8 cellular contexts compared by ENCODE assay signal in genomic region chr2:178193823-178194599, GRCh38. TPM values are rescaled to one million over a fixed set of nuclear protein-coding genes. Genes with fewer than 3 reads are reported as not detected.
DNase-seq lines count a peak whose midpoint lies in the region; ATAC-seq, FAIRE-seq and TF ChIP-seq lines count a peak whose summit lies in the region.

Gene OSBPL6, plus strand, starts transcription at chr2:178194512. Its CDS starts 111,673 bp downstream, at chr2:178306185.

- intact Hi-C loops in PC-9 (cut with micrococcal nuclease; ENCODE audit: unreplicated experiment), result loop anchor here (1.0 to 10.0 kb wide), 5 partner anchors 61 to 209 kb away; partner anchors contain the start of genes PDE11A and RBM45

- H3K27ac ChIP-seq in PC-9 (no peak within 1 kb of the TSS), neural cell (ENCODE audit: low read length) (peak within 1 kb of the TSS; percentile 57), substantia nigra (ENCODE audit: low read depth, low read length, poor library complexity, severe bottlenecking) (peak within 1 kb of the TSS; percentile 49)

- peak; percentile 20 for TF ChIP-seq EP300 in neural cell (conservative IDR thresholded peaks at IDR 0.05; ENCODE audit: poor library complexity, severe bottlenecking)

- BruUV-seq in PC-9 (replicated peaks; lab: Mats Ljungman, UMichigan), result no TSS peak

- peak; percentile 95 for ATAC-seq in GM21515 (IDR thresholded peaks at IDR 0.05; ENCODE audit: unreplicated experiment)

- H2AFZ ChIP-seq in PC-9, result peak within 1 kb of the TSS; percentile 94
- peak within 1 kb of the TSS; percentile 65 for H2AFZ ChIP-seq in neural cell (ENCODE audit: low read depth, low read length)

- H3K4me2 ChIP-seq in PC-9 (peak within 1 kb of the TSS; percentile 88), neural cell (ENCODE audit: low read length) (peak within 1 kb of the TSS; percentile 96)

- POLR2A ChIA-PET in PC-9 (lab: Charles Lee; ENCODE audit: unreplicated experiment), result no interaction called here

- H3K4me3 ChIP-seq in PC-9, result peak within 1 kb of the TSS; percentile 93
- H3K4me3 ChIP-seq in foreskin fibroblast (ENCODE audit: low read depth in 1 of 2, low read length in 2 of 2), result peak within 1 kb of the TSS; percentile 64 to 92
- peak within 1 kb of the TSS; percentile 98 for H3K4me3 ChIP-seq in neural cell (ENCODE audit: low read length)

- TF ChIP-seq CTCF in D721Med (IDR thresholded peaks at IDR 0.05; ENCODE audit: insufficient read depth, missing control alignments) (peak; percentile 19), PC-9 (conservative IDR thresholded peaks at IDR 0.05) (no peak; the same call in 1 of the 2 replicates), foreskin fibroblast (IDR thresholded peaks at IDR 0.05; ENCODE audit: low read depth, low read length) (no peak), neural cell (IDR thresholded peaks at IDR 0.05; ENCODE audit: poor library complexity, severe bottlenecking) (peak; percentile 70)

- H3K79me2 ChIP-seq in PC-9 (ENCODE audit: low read depth) (no peaks in the 10 kb centered on the region), neural cell (replicated peaks; ENCODE audit: insufficient read depth, low read length) (no peaks in the 10 kb centered on the region)

- H3F3A ChIP-seq in PC-9 (ENCODE audit: insufficient read depth, low read depth) (peaks cover 10% of the 10 kb centered on the region; the same call in 1 of the 2 replicates), neural cell (ENCODE audit: insufficient read depth, low read length, poor library complexity, severe bottlenecking) (no peaks in the 10 kb centered on the region)

- CTCF ChIA-PET in PC-9 (lab: Charles Lee), result no interaction called here

- H3K9me2 ChIP-seq in PC-9 (ENCODE audit: insufficient read depth), result no peaks in the 10 kb centered on the region
- H3K9me2 ChIP-seq in neural cell (ENCODE audit: insufficient read depth, low read length), result no peaks in the 10 kb centered on the region

- H3K4me1 ChIP-seq in PC-9 (replicated peaks; ENCODE audit: insufficient read depth), result peaks cover 16% of the 10 kb centered on the region

- H3K27me3 ChIP-seq in PC-9 (ENCODE audit: insufficient read depth, low read depth) (peaks cover 24% of the 10 kb centered on the region; the same call in 1 of the 2 replicates), neural cell (ENCODE audit: insufficient read depth, low read depth, low read length) (peaks cover 26% of the 10 kb centered on the region)

- no peak for FAIRE-seq in D721Med (lab: Jason Lieb, UNC)

- H4K20me1 ChIP-seq in PC-9 (ENCODE audit: insufficient read depth) (no peaks in the 10 kb centered on the region), neural cell (ENCODE audit: insufficient read depth) (no peaks in the 10 kb centered on the region)

- DNase-seq in D721Med (ENCODE audit: insufficient read length, low spot score) (peak; percentile 70), HUDEP-2 (lab: John Stamatoyannopoulos, UW; ENCODE audit: unreplicated experiment in 76 of 76) (peak in 57 of 76 experiments; percentile 2 to 74 (median 42)), PC-9 (peak; percentile 63 to 93), foreskin fibroblast (peak; percentile 86 to 94), substantia nigra (lab: John Stamatoyannopoulos, UW) (peak; percentile 27 to 91 (median 64))
- peak; percentile 84 for DNase-seq in activated effector memory CD4-positive, alpha-beta T cell treated with anti-CD3 and anti-CD28 coated beads, Interleukin-2, amount 50 U/mL, for 16 hours

- no peaks in the 10 kb centered on the region for H3K9me3 ChIP-seq in PC-9 (ENCODE audit: insufficient read depth, low read depth)
- H3K9me3 ChIP-seq in neural cell (ENCODE audit: low read length), result no peaks in the 10 kb centered on the region

- TF ChIP-seq RAD21 in neural cell (conservative IDR thresholded peaks at IDR 0.05), result peak; percentile 69

- H3K9ac ChIP-seq in neural cell (ENCODE audit: low read length), result peak within 1 kb of the TSS; percentile 83

- H3K36me3 ChIP-seq in PC-9 (ENCODE audit: low read depth) (no peaks in the 10 kb centered on the region), neural cell (ENCODE audit: insufficient read depth, low read length) (no peaks in the 10 kb centered on the region)

TF ChIP-seq in neural cell, 6 proteins besides CTCF, POLR2A, EP300 and RAD21:
- TF ChIP-seq TAF1 (IDR thresholded peaks at IDR 0.05; ENCODE audit: low read depth) (no peak), MXI1 (conservative IDR thresholded peaks at IDR 0.05; ENCODE audit: poor library complexity, severe bottlenecking) (peak; percentile 68), SMC3 (conservative IDR thresholded peaks at IDR 0.05; ENCODE audit: poor library complexity) (peak; percentile 39), POLR2AphosphoS5 (IDR thresholded peaks at IDR 0.05) (peak; percentile 71)

RNA-seq across cellular contexts. Expression of gene OSBPL6, which starts in this region (rescaled TPM):
- total RNA-seq in PC-9 (2021), result 2.6 and 3.5 TPM in 2 replicates
- polyA plus RNA-seq in neural cell, result 11.8 and 12.8 TPM in 2 replicates
- polyA minus RNA-seq in neural cell, result 14.1 and 18.4 TPM in 2 replicates

Comparison
In these comparisons a context has a peak if more than half of its experiments do, and no peak if none do; other contexts are left out.
1. CTCF ChIP-seq: peak in D721Med (single experiment) and neural cell (single experiment); none in PC-9 (single experiment) and foreskin fibroblast (single experiment).
2. Peak in every context shown above with its lines, with median percentiles within 50 percentile points of each other: DNase-seq and H3K4me3 ChIP-seq.